In the genomic region with DNA sequence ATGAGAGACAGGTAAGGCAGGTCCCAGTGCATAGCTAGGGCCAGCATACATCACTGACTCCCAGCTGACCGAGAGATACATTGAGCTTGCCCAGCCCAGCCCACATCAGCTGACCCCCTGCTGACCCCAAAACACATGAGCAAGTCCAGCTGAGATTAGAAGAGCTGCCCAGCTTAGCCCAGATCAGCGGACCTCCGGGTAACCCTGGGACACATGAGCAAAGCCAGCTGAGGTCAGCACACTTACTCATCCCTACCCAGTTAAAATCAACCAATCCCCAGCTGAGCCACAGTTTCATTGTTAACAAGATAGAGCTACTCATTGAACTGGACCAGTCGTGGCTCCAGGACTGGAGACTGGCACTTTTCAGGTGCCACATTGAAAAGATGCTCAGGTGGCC, we compare ENCODE assay signal across 20 cellular contexts. TPM values are rescaled to one million over a fixed set of nuclear protein-coding genes. Genes with fewer than 3 reads are reported as not detected.
DNase-seq lines count a peak whose midpoint lies in the region; ATAC-seq and FAIRE-seq lines count a peak whose summit lies in the region.
"Had no signal": no experiment of that assay in that cellular context is flagged by ENCODE, and none has a peak within 500 bp of the region (broad histone marks: within the 10 kb centered on the region; RNA-seq: fewer than 3 reads in every experiment).

No MANE protein-coding gene starts in this region.

- no peak overlapping the region for H3K4me3 Mint-ChIP-seq in activated naive CD4-positive, alpha-beta T cell treated with anti-CD3 and anti-CD28 coated beads for 36 hours
- H3K4me3 Mint-ChIP-seq: activated CD4-positive, alpha-beta T cell treated with anti-CD3 and anti-CD28 coated beads, Interleukin-2, amount 10 ng/mL, durations not matched to agents 24 days and 14 days; activated T-cell treated with anti-CD3 and anti-CD28 coated beads, Interleukin-2, amount 50 U/mL, for 4 hours; CD14-positive monocyte; naive B cell; T-helper 17 cell had no signal

- FAIRE-seq in RCC 7860 (lab: Jason Lieb, UNC) = no peak
- FAIRE-seq: GM12891 had no signal

- ATAC-seq in esophagus mucosa = peak; percentile 85
- ATAC-seq in GM21786 (IDR thresholded peaks at IDR 0.05; ENCODE audit: unreplicated experiment) = no peak
- no peak for ATAC-seq in HG02981 (IDR thresholded peaks at IDR 0.05; ENCODE audit: unreplicated experiment)
- ATAC-seq: activated T-cell treated with anti-CD3 and anti-CD28 coated beads, Interleukin-2, amount 50 U/mL, for 4 hours; T-helper 17 cell had no signal

- CTCF ChIA-PET in activated naive CD4-positive, alpha-beta T cell treated with anti-CD3 and anti-CD28 coated beads for 36 hours (lab: Charles Lee) = interaction anchor here (0.6 kb wide), 2 partner anchors 36 to 812 kb away, joined by 3 read pairs; no protein-coding TSS in a partner anchor

- no peaks in the 10 kb centered on the region for H3K36me3 Mint-ChIP-seq in activated naive CD4-positive, alpha-beta T cell treated with anti-CD3 and anti-CD28 coated beads for 36 hours (ENCODE audit: low read depth)
- H3K36me3 Mint-ChIP-seq: CD14-positive monocyte, naive B cell had no signal

- no peak overlapping the region for H3K27ac Mint-ChIP-seq in activated naive CD4-positive, alpha-beta T cell treated with anti-CD3 and anti-CD28 coated beads for 36 hours
- H3K27ac Mint-ChIP-seq: activated CD4-positive, alpha-beta T cell treated with anti-CD3 and anti-CD28 coated beads, Interleukin-2, amount 10 ng/mL, durations not matched to agents 24 days and 14 days; CD14-positive monocyte; naive B cell; progenitor cell of endocrine pancreas; T-helper 17 cell had no signal

- H3K4me1 Mint-ChIP-seq in activated naive CD4-positive, alpha-beta T cell treated with anti-CD3 and anti-CD28 coated beads for 36 hours (ENCODE audit: low read depth) = peaks cover 2% of the 10 kb centered on the region
- H3K4me1 Mint-ChIP-seq: naive B cell, T-helper 17 cell had no signal

- H3K9me3 Mint-ChIP-seq in activated naive CD4-positive, alpha-beta T cell treated with anti-CD3 and anti-CD28 coated beads for 36 hours = no peaks in the 10 kb centered on the region
- H3K9me3 Mint-ChIP-seq: activated CD4-positive, alpha-beta T cell treated with anti-CD3 and anti-CD28 coated beads, Interleukin-2, amount 10 ng/mL, durations not matched to agents 24 days and 14 days; activated T-cell treated with anti-CD3 and anti-CD28 coated beads, Interleukin-2, amount 50 U/mL, for 4 hours; CD14-positive monocyte; naive B cell had no signal

- H3K27me3 Mint-ChIP-seq in activated naive CD4-positive, alpha-beta T cell treated with anti-CD3 and anti-CD28 coated beads for 36 hours (ENCODE audit: low read depth) = no peaks in the 10 kb centered on the region

- intact Hi-C loops in activated naive CD4-positive, alpha-beta T cell treated with anti-CD3 and anti-CD28 coated beads for 36 hours (cut with micrococcal nuclease) = no loop called here

- DNase-seq in GM03348 (ENCODE audit: low spot score) (peak; percentile 30), RCC 7860 (ENCODE audit: low spot score) (peak; percentile 40), myocyte (ENCODE audit: low read depth) (peak; percentile 60), H4 (ENCODE audit: low spot score) (no peak)
- no peak for DNase-seq in activated naive CD4-positive, alpha-beta T cell treated with anti-CD3 and anti-CD28 coated beads for 36 hours
- DNase-seq: activated CD4-positive, alpha-beta T cell treated with anti-CD3 and anti-CD28 coated beads, Interleukin-2, amount 10 ng/mL, durations not matched to agents 24 days and 14 days; activated T-cell treated with anti-CD3 and anti-CD28 coated beads, Interleukin-2, amount 50 U/mL, for 4 hours; DND-41; hypothalamus; left ventricle myocardium inferior; naive B cell; NCI-H2081; NCI-H526 treated with DMSO at 0.1 percent for 48 hours; T-helper 17 cell had no signal

RNA-seq across cellular contexts. Expression of a gene that starts 21.8 kb away (rescaled TPM):
- total RNA-seq in esophagus mucosa = 36.0 TPM
- 20.9 and 30.3 TPM in 2 replicates for total RNA-seq in myocyte
- 12.3 TPM for polyA plus RNA-seq in myocyte (2012)
- total RNA-seq in H4 (2014; rRNA removed; shearing (Covaris generic)) = 14.1 and 17.3 TPM in 2 replicates
- 10 to 100 TPM; 17.4 to 17.7 TPM for total RNA-seq in activated naive CD4-positive, alpha-beta T cell treated with anti-CD3 and anti-CD28 coated beads for 36 hours

RNA-seq across cellular contexts. Expression of a gene that starts 58.0 kb away (rescaled TPM):
- total RNA-seq in esophagus mucosa (17.9 TPM), myocyte (0.27 and 0.94 TPM in 2 replicates)
- polyA plus RNA-seq in myocyte (2012) = 0.14 TPM
- total RNA-seq in H4 (2014; rRNA removed; shearing (Covaris generic)) = 60.1 and 74.7 TPM in 2 replicates
- 100 to 1,000 TPM; 117 to 120 TPM for total RNA-seq in activated naive CD4-positive, alpha-beta T cell treated with anti-CD3 and anti-CD28 coated beads for 36 hours

Comparison
In these comparisons a context has a peak if more than half of its experiments do, and no peak if none do; other contexts are left out.
1. DNase-seq: peak in GM03348 (single experiment), RCC 7860 (single experiment) and myocyte (single experiment); none in H4 (single experiment) and activated naive CD4-positive, alpha-beta T cell treated with anti-CD3 and anti-CD28 coated beads for 36 hours (single experiment).